12 cellular contexts compared by ENCODE assay signal in genomic region chr5:142844881-142845280, GRCh38.
DNase-seq lines count a peak whose midpoint lies in the region; ATAC-seq and TF ChIP-seq lines count a peak whose summit lies in the region.
"Had no signal": no experiment of that assay in that cellular context is flagged by ENCODE, and none has a peak within 500 bp of the region (broad histone marks: within the 10 kb centered on the region; RNA-seq: fewer than 3 reads in every experiment).

No MANE protein-coding gene starts in this region.

- intact Hi-C loops in left ventricle myocardium superior (cut with micrococcal nuclease), result no loop called here
- intact Hi-C loops in vagina (cut with DNase I), result no loop called here

- no peak for TF ChIP-seq POLR2A in vagina (IDR thresholded peaks at IDR 0.05)

- H3K36me3 ChIP-seq in right atrium auricular region (no peaks in the 10 kb centered on the region), mucosa of rectum (ENCODE audit: control insufficient read depth in 2 of 2, insufficient read depth in 2 of 2, low read length in 2 of 2) (no peaks in the 10 kb centered on the region), vagina (no peaks in the 10 kb centered on the region)
- H3K36me3 ChIP-seq: neural progenitor cell had no signal

- H3K4me3 ChIP-seq in right atrium auricular region (no peak overlapping the region), mucosa of rectum (ENCODE audit: low read length in 2 of 2) (no peak overlapping the region), vagina (no peak overlapping the region)
- H3K4me3 ChIP-seq: neural progenitor cell had no signal

- TF ChIP-seq CTCF in right atrium auricular region (IDR thresholded peaks at IDR 0.05) (no peak), vagina (IDR thresholded peaks at IDR 0.05) (no peak)

- H3K27me3 ChIP-seq in right atrium auricular region (no peaks in the 10 kb centered on the region), mucosa of rectum (ENCODE audit: control insufficient read depth in 2 of 2, insufficient read depth in 2 of 2, low read length in 2 of 2) (no peaks in the 10 kb centered on the region), vagina (no peaks in the 10 kb centered on the region)
- H3K27me3 ChIP-seq: neural progenitor cell had no signal

- peak overlapping the region; percentile 71 to 79 for H3K27ac ChIP-seq in right atrium auricular region
- peak overlapping the region; percentile 27 for H3K27ac ChIP-seq in angular gyrus (ENCODE audit: low read depth, low read length)
- H3K27ac ChIP-seq in mucosa of rectum (ENCODE audit: low read depth in 2 of 2, low read length in 2 of 2), result peak overlapping the region; percentile 64 to 75
- H3K27ac ChIP-seq in vagina, result peak overlapping the region; percentile 32
- H3K27ac ChIP-seq: neural progenitor cell had no signal

- H3K9me3 ChIP-seq in right atrium auricular region (no peaks in the 10 kb centered on the region), mucosa of rectum (ENCODE audit: control insufficient read depth in 2 of 2, low read length in 2 of 2) (no peaks in the 10 kb centered on the region), vagina (no peaks in the 10 kb centered on the region)

- peaks cover 0 to 92% of the 10 kb centered on the region in 2 donors for H3K4me1 ChIP-seq in right atrium auricular region
- H3K4me1 ChIP-seq in mucosa of rectum (ENCODE audit: control insufficient read depth in 2 of 2, insufficient read depth in 2 of 2, low read length in 2 of 2), result peaks cover 31 to 45% of the 10 kb centered on the region in 2 donors
- peaks cover 61% of the 10 kb centered on the region for H3K4me1 ChIP-seq in vagina

- DNase-seq in right atrium auricular region (ENCODE audit: low spot score), result no peak
- no peak for DNase-seq in left ventricle myocardium superior
- no peak for DNase-seq in vagina (ENCODE audit: extremely low spot score in 2 of 2)
- no peak for DNase-seq in ureter (ENCODE audit: low spot score)
- DNase-seq in activated gamma-delta T cell (lab: John Stamatoyannopoulos, UW), result no peak
- DNase-seq: activated CD4-positive, alpha-beta T cell treated with anti-CD3 and anti-CD28 coated beads for 48 hours; NCI-H226; stimulated activated naive CD4-positive, alpha-beta T cell treated with Interleukin-2 at 50 U/mL for 16 hours had no signal

- peak overlapping the region in 1 of 2 donors; percentile 28 for H3K9ac ChIP-seq in mucosa of rectum (ENCODE audit: low read depth in 1 of 2, low read length in 2 of 2)
- H3K9ac ChIP-seq: neural progenitor cell had no signal

- ATAC-seq in left ventricle myocardium superior (no peak), GM21381 (IDR thresholded peaks at IDR 0.05; ENCODE audit: unreplicated experiment) (no peak)
